In the genomic region with DNA sequence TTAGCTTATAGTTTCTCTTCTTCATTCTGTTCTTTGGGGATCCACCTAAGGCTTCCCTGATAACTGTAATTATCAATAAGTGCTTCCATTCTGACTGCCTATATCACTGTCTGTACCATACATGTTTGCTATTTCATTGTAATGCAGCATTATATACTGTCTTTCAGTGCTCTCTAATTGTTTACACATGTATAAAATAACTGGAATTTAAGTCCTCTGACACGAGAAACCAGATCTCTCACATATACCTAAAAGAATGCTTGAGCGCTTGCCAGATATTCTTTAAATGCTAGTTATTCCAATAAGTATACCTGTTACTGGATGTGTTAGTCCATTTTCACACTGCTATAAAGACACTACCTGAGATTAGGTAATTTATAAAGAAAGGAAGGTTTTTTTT, we compare ENCODE assay signal across 20 cellular contexts. TPM values are rescaled to one million over a fixed set of nuclear protein-coding genes. Genes with fewer than 3 reads are reported as not detected.
DNase-seq lines count a peak whose midpoint lies in the region; ATAC-seq and TF ChIP-seq lines count a peak whose summit lies in the region.
"Had no signal": no experiment of that assay in that cellular context is flagged by ENCODE, and none has a peak within 500 bp of the region (broad histone marks: within the 10 kb centered on the region; RNA-seq: fewer than 3 reads in every experiment).

No MANE protein-coding gene starts in this region.

- TF ChIP-seq CTCF in RWPE2 (IDR thresholded peaks at IDR 0.05; ENCODE audit: poor library complexity, severe bottlenecking) (no peak), choroid plexus epithelial cell (conservative IDR thresholded peaks at IDR 0.05; ENCODE audit: low read depth, low read length) (no peak), thoracic aorta (IDR thresholded peaks at IDR 0.05) (no peak), transverse colon (IDR thresholded peaks at IDR 0.05) (no peak)

- peak overlapping the region; percentile 1 for H3K27ac Mint-ChIP-seq in activated naive CD4-positive, alpha-beta T cell treated with anti-CD3 and anti-CD28 coated beads, Interleukin-2, amount 50 U/mL, for 72 hours
- H3K27ac Mint-ChIP-seq: CD8-positive, alpha-beta T cell had no signal

- H3K27me3 ChIP-seq in RWPE2 (ENCODE audit: insufficient read depth, poor library complexity, severe bottlenecking) (no peaks in the 10 kb centered on the region), thoracic aorta (replicated peaks; ENCODE audit: insufficient read depth) (no peaks in the 10 kb centered on the region), transverse colon (no peaks in the 10 kb centered on the region)

- TF ChIP-seq EP300 in transverse colon (IDR thresholded peaks at IDR 0.05; ENCODE audit: low read depth): no peak

- H3K27ac ChIP-seq in RWPE2 (ENCODE audit: poor library complexity, severe bottlenecking) (peak overlapping the region; percentile 98), thoracic aorta (peak overlapping the region; percentile 68 to 74), transverse colon (no peak overlapping the region)
- H3K27ac ChIP-seq: 22Rv1, HL-60 had no signal

- H3K36me3 ChIP-seq in RWPE2 (ENCODE audit: low read depth) (peaks cover 31% of the 10 kb centered on the region), thoracic aorta (peaks cover 9% of the 10 kb centered on the region), transverse colon (peaks cover 0 to 4% (median 0%) of the 10 kb centered on the region in 4 donors)

- no peaks in the 10 kb centered on the region for H3K9me3 Mint-ChIP-seq in activated naive CD4-positive, alpha-beta T cell treated with anti-CD3 and anti-CD28 coated beads, Interleukin-2, amount 50 U/mL, for 72 hours
- H3K9me3 Mint-ChIP-seq: CD8-positive, alpha-beta T cell had no signal

- intact Hi-C loops in transverse colon (cut with DNase I; ENCODE audit: low total_unique reads): no loop called here

- 79 to 87% methylated on average over 2 of the region's 2 CpGs for WGBS in transverse colon (ENCODE audit: low coverage in 1 of 2), 2 donors

- no peak overlapping the region for H3K4me3 ChIP-seq in RWPE2 (ENCODE audit: severe bottlenecking)
- H3K4me3 ChIP-seq in choroid plexus epithelial cell (ENCODE audit: low read depth, low read length): no peak overlapping the region
- H3K4me3 ChIP-seq in thoracic aorta: no peak overlapping the region
- H3K4me3 ChIP-seq in transverse colon: no peak overlapping the region
- H3K4me3 ChIP-seq: GM12878, K562 had no signal

- no peak for DNase-seq in activated naive CD4-positive, alpha-beta T cell treated with anti-CD3 and anti-CD28 coated beads, Interleukin-2, amount 50 U/mL, for 72 hours (ENCODE audit: low spot score in 2 of 2)
- DNase-seq in activated naive CD4-positive, alpha-beta T cell treated with Interleukin-2 at 50 U/mL for 16 hours: no peak
- no peak for DNase-seq in RWPE2 (ENCODE audit: low spot score)
- DNase-seq in choroid plexus epithelial cell (ENCODE audit: low read depth): peak; percentile 39
- DNase-seq in thoracic aorta (ENCODE audit: low spot score): no peak
- DNase-seq in transverse colon: no peak
- DNase-seq: CD8-positive, alpha-beta T cell; DMS79; GDM1; MV-4-11; NCI-H1417; NCI-H187 treated with DMSO at 0.1 percent for 48 hours; NCI-H446 treated with DMSO at 0.1 percent for 48 hours had no signal

- no peaks in the 10 kb centered on the region for H3K36me3 Mint-ChIP-seq in activated naive CD4-positive, alpha-beta T cell treated with anti-CD3 and anti-CD28 coated beads, Interleukin-2, amount 50 U/mL, for 72 hours

- TF ChIP-seq POLR2A in GM18505 (IDR thresholded peaks at IDR 0.05; ENCODE audit: borderline replicate concordance, extremely low read depth, insufficient read depth, insufficient read length) (no peak), transverse colon (IDR thresholded peaks at IDR 0.05) (no peak)

- in situ Hi-C loops in transverse colon (cut with MboI; ENCODE audit: low pct_ligation_motif_present in 1 of 4, low pct_unique_long_range_greater_than_20kb in 1 of 4, low sequenced_read_pairs in 3 of 4): no loop called here

- H3K4me1 ChIP-seq in RWPE2 (ENCODE audit: insufficient read depth, poor library complexity, severe bottlenecking) (peaks cover 35% of the 10 kb centered on the region), thoracic aorta (ENCODE audit: control insufficient read depth in 1 of 2, low read depth in 2 of 2) (peaks cover 5 to 19% of the 10 kb centered on the region in 2 donors), transverse colon (peaks cover 0 to 5% (median 0%) of the 10 kb centered on the region in 4 donors)

- H3K9me3 ChIP-seq in RWPE2 (ENCODE audit: severe bottlenecking): no peaks in the 10 kb centered on the region
- H3K9me3 ChIP-seq in thoracic aorta: no peaks in the 10 kb centered on the region
- no peaks in the 10 kb centered on the region for H3K9me3 ChIP-seq in transverse colon

- no peak for ATAC-seq in activated naive CD4-positive, alpha-beta T cell treated with anti-CD3 and anti-CD28 coated beads, Interleukin-2, amount 50 U/mL, for 72 hours
- no peak for ATAC-seq in RWPE2 (ENCODE audit: low read depth)
- no peak for ATAC-seq in thoracic aorta (ENCODE audit: insufficient number of reproducible peaks, low FRiP score, low read depth)
- no peak for ATAC-seq in HG03520 (IDR thresholded peaks at IDR 0.05; ENCODE audit: unreplicated experiment)
- no peak for ATAC-seq in GM18505 (IDR thresholded peaks at IDR 0.05; ENCODE audit: unreplicated experiment)
- ATAC-seq: CD8-positive, alpha-beta T cell; GM12878; K562 had no signal

RNA-seq across cellular contexts. Expression of a gene that starts 34.7 kb away (rescaled TPM):
- not detected for total RNA-seq in activated naive CD4-positive, alpha-beta T cell treated with anti-CD3 and anti-CD28 coated beads, Interleukin-2, amount 50 U/mL, for 72 hours
- total RNA-seq in thoracic aorta (not detected), transverse colon (1 to 10 TPM in 3 of 4 donors, not detected in 1; 1.3 to 2.7 (median 1.6) TPM)
- total RNA-seq: CD8-positive, alpha-beta T cell; GM12878; K562 had no signal

RNA-seq across cellular contexts. Expression of a gene that starts 39.4 kb away (rescaled TPM):
- total RNA-seq in activated naive CD4-positive, alpha-beta T cell treated with anti-CD3 and anti-CD28 coated beads, Interleukin-2, amount 50 U/mL, for 72 hours: not detected
- total RNA-seq in thoracic aorta (not detected), transverse colon (not detected)
- total RNA-seq: CD8-positive, alpha-beta T cell; GM12878; H1; K562 had no signal

Comparison
In these comparisons a context has a peak if more than half of its experiments do, and no peak if none do; other contexts are left out.
1. H3K27ac ChIP-seq: peak in RWPE2 (single experiment) and thoracic aorta (2 of 2); none in transverse colon (0 of 4).